14 cellular contexts compared by ENCODE assay signal in genomic region chr2:184004945-184005672, GRCh38.
DNase-seq lines count a peak whose midpoint lies in the region; ATAC-seq and TF ChIP-seq lines count a peak whose summit lies in the region.
"Had no signal": no experiment of that assay in that cellular context is flagged by ENCODE, and none has a peak within 500 bp of the region (broad histone marks: within the 10 kb centered on the region; RNA-seq: fewer than 3 reads in every experiment).

No MANE protein-coding gene starts in this region.

- POLR2A ChIA-PET in GM10248 (lab: Yijun Ruan, JAX): no interaction called here
- POLR2A ChIA-PET in activated CD4-positive, alpha-beta memory T cell treated with anti-CD3 and anti-CD28 coated beads, Interleukin-2, amount 10 ng/mL, durations not matched to agents 7 days and 5 days (lab: Charles Lee): no interaction called here

- H3K36me3 Mint-ChIP-seq in activated CD4-positive, alpha-beta memory T cell treated with anti-CD3 and anti-CD28 coated beads, Interleukin-2, amount 10 ng/mL, durations not matched to agents 7 days and 5 days (ENCODE audit: low read depth): no peaks in the 10 kb centered on the region

- H3K27me3 Mint-ChIP-seq in activated CD4-positive, alpha-beta memory T cell treated with anti-CD3 and anti-CD28 coated beads, Interleukin-2, amount 10 ng/mL, durations not matched to agents 7 days and 5 days: no peaks in the 10 kb centered on the region
- H3K27me3 Mint-ChIP-seq: activated CD4-positive, alpha-beta T cell treated with anti-CD3 and anti-CD28 coated beads, Interleukin-2, amount 10 ng/mL, durations not matched to agents 24 days and 14 days had no signal

- H3K36me3 ChIP-seq in BE2C: no peaks in the 10 kb centered on the region
- H3K36me3 ChIP-seq in right lobe of liver: no peaks in the 10 kb centered on the region
- H3K36me3 ChIP-seq: tibial nerve had no signal

- no peak overlapping the region for H3K27ac Mint-ChIP-seq in activated CD4-positive, alpha-beta memory T cell treated with anti-CD3 and anti-CD28 coated beads, Interleukin-2, amount 10 ng/mL, durations not matched to agents 7 days and 5 days
- H3K27ac Mint-ChIP-seq: activated CD4-positive, alpha-beta T cell treated with anti-CD3 and anti-CD28 coated beads, Interleukin-2, amount 10 ng/mL, durations not matched to agents 24 days and 14 days had no signal

- WGBS in right lobe of liver (ENCODE audit: insufficient coverage, low coverage, low lambda C conversion rate, missing lambda C conversion rate): 76% methylated on average over 2 of the region's 2 CpGs

- H3K27me3 ChIP-seq in BE2C: no peaks in the 10 kb centered on the region
- no peaks in the 10 kb centered on the region for H3K27me3 ChIP-seq in right lobe of liver
- H3K27me3 ChIP-seq: body of pancreas, foreskin keratinocyte, tibial nerve had no signal

- no peak overlapping the region for H3K27ac ChIP-seq in right lobe of liver
- H3K27ac ChIP-seq: body of pancreas, foreskin keratinocyte, tibial nerve had no signal

- ATAC-seq in GM19351 (IDR thresholded peaks at IDR 0.05; ENCODE audit: unreplicated experiment) (peak; percentile 50), HG02938 (IDR thresholded peaks at IDR 0.05; ENCODE audit: unreplicated experiment) (peak; percentile 45), right lobe of liver (no peak)
- ATAC-seq: body of pancreas, foreskin keratinocyte had no signal

- H3K9me3 ChIP-seq in BE2C: no peaks in the 10 kb centered on the region
- no peaks in the 10 kb centered on the region for H3K9me3 ChIP-seq in right lobe of liver
- H3K9me3 ChIP-seq: body of pancreas, tibial nerve had no signal

- CTCF ChIA-PET in GM10248 (lab: Yijun Ruan, JAX): interaction anchor here (0.8 to 1.1 kb wide), 4 partner anchors 9 to 19 kb away, joined by 3 to 4 read pairs (median 3); no protein-coding TSS in a partner anchor
- CTCF ChIA-PET in activated CD4-positive, alpha-beta memory T cell treated with anti-CD3 and anti-CD28 coated beads, Interleukin-2, amount 10 ng/mL, durations not matched to agents 7 days and 5 days (lab: Charles Lee): no interaction called here

- H3K4me1 ChIP-seq in BE2C: peaks cover 4% of the 10 kb centered on the region; the same call in 1 of the 2 replicates
- no peaks in the 10 kb centered on the region for H3K4me1 ChIP-seq in right lobe of liver
- H3K4me1 ChIP-seq: foreskin keratinocyte had no signal

- DNase-seq in BE2C: peak; percentile 42
- DNase-seq in NCI-H2171 treated with DMSO at 0.1 percent for 48 hours (lab: John Stamatoyannopoulos, UW): peak; percentile 98
- no peak for DNase-seq in GM10248 (ENCODE audit: extremely low spot score)
- DNase-seq in activated CD4-positive, alpha-beta memory T cell treated with anti-CD3 and anti-CD28 coated beads, Interleukin-2, amount 10 ng/mL, durations not matched to agents 7 days and 5 days: no peak
- no peak for DNase-seq in right lobe of liver
- DNase-seq in posterior vena cava (ENCODE audit: low spot score): no peak
- DNase-seq: activated CD4-positive, alpha-beta T cell treated with anti-CD3 and anti-CD28 coated beads, Interleukin-2, amount 10 ng/mL, durations not matched to agents 24 days and 14 days; body of pancreas; foreskin keratinocyte; KBM-7; stimulated activated CD4-positive, alpha-beta T cell treated with anti-CD3 and anti-CD28 coated beads, Interleukin-1b, Interleukin-23, amount 100 ng/mL, for 48 hours had no signal

- H3K4me1 Mint-ChIP-seq in activated CD4-positive, alpha-beta memory T cell treated with anti-CD3 and anti-CD28 coated beads, Interleukin-2, amount 10 ng/mL, durations not matched to agents 7 days and 5 days: no peaks in the 10 kb centered on the region
- H3K4me1 Mint-ChIP-seq: activated CD4-positive, alpha-beta T cell treated with anti-CD3 and anti-CD28 coated beads, Interleukin-2, amount 10 ng/mL, durations not matched to agents 24 days and 14 days had no signal

- TF ChIP-seq CTCF in BE2C (IDR thresholded peaks at IDR 0.05; ENCODE audit: low read depth, low read length) (no peak), GM10248 (IDR thresholded peaks at IDR 0.05; ENCODE audit: control extremely low read depth, extremely low read depth, low read depth, missing control alignments) (no peak), right lobe of liver (IDR thresholded peaks at IDR 0.05) (no peak)

- no peak for TF ChIP-seq POLR2A in right lobe of liver (IDR thresholded peaks at IDR 0.05)

- intact Hi-C loops in right lobe of liver (cut with DNase I): no loop called here
- intact Hi-C loops in posterior vena cava (cut with DNase I): loop anchor here in 1 of 2 donors (10.0 kb wide), 1 partner anchor 690 kb away; no protein-coding TSS in a partner anchor

- H3K4me3 Mint-ChIP-seq in activated CD4-positive, alpha-beta memory T cell treated with anti-CD3 and anti-CD28 coated beads, Interleukin-2, amount 10 ng/mL, durations not matched to agents 7 days and 5 days: no peak overlapping the region
- H3K4me3 Mint-ChIP-seq: activated CD4-positive, alpha-beta T cell treated with anti-CD3 and anti-CD28 coated beads, Interleukin-2, amount 10 ng/mL, durations not matched to agents 24 days and 14 days had no signal

- H3K4me3 ChIP-seq in BE2C (ENCODE audit: low read depth, low read length): no peak overlapping the region
- no peak overlapping the region for H3K4me3 ChIP-seq in right lobe of liver
- H3K4me3 ChIP-seq: body of pancreas, tibial nerve had no signal

- peaks cover 3% of the 10 kb centered on the region for H3K9me3 Mint-ChIP-seq in activated CD4-positive, alpha-beta memory T cell treated with anti-CD3 and anti-CD28 coated beads, Interleukin-2, amount 10 ng/mL, durations not matched to agents 7 days and 5 days
- H3K9me3 Mint-ChIP-seq: activated CD4-positive, alpha-beta T cell treated with anti-CD3 and anti-CD28 coated beads, Interleukin-2, amount 10 ng/mL, durations not matched to agents 24 days and 14 days had no signal

Comparison
In these comparisons a context has a peak if more than half of its experiments do, and no peak if none do; other contexts are left out.
1. DNase-seq: peak in BE2C (single experiment) and NCI-H2171 treated with DMSO at 0.1 percent for 48 hours (single experiment); none in GM10248 (single experiment), activated CD4-positive, alpha-beta memory T cell treated with anti-CD3 and anti-CD28 coated beads, Interleukin-2, amount 10 ng/mL, durations not matched to agents 7 days and 5 days (single experiment), right lobe of liver (0 of 3) and posterior vena cava (single experiment).
2. ATAC-seq: peak in GM19351 (single experiment) and HG02938 (single experiment); none in right lobe of liver (0 of 4).